Comparison of ENCODE assay signal across 19 cellular contexts in genomic region chr20:63771046-63771707, GRCh38.
"Had no signal": no experiment of that assay in that cellular context is flagged by ENCODE, and none has a peak within 500 bp of the region (broad histone marks: within the 10 kb centered on the region; RNA-seq: fewer than 3 reads in every experiment).

No MANE protein-coding gene starts in this region.

- H3K9me3 Mint-ChIP-seq: memory B cell; nephron progenitor cell; stimulated activated effector memory CD8-positive, alpha-beta T cell treated with anti-CD3 and anti-CD28 coated beads, Interleukin-12 subunit alpha, Interleukin-12 subunit beta, amount 100 ng/mL, for 72 hours; stimulated activated naive CD8-positive, alpha-beta T cell treated with anti-CD3 and anti-CD28 coated beads, Interleukin-15, Interleukin-2, amounts not matched to agents 100 ng/mL and 50 ng/mL, for 24 hours had no signal

- FAIRE-seq: endometrium had no signal

- H3K27me3 Mint-ChIP-seq: stimulated activated naive CD8-positive, alpha-beta T cell treated with anti-CD3 and anti-CD28 coated beads, Interleukin-15, Interleukin-2, amounts not matched to agents 100 ng/mL and 50 ng/mL, for 24 hours had no signal

- H3K4me2 ChIP-seq: smooth muscle cell had no signal

- ATAC-seq: esophagus mucosa; gastrocnemius medialis; stimulated activated effector memory CD8-positive, alpha-beta T cell treated with anti-CD3 and anti-CD28 coated beads, Interleukin-12 subunit alpha, Interleukin-12 subunit beta, amount 100 ng/mL, for 72 hours had no signal

- DNase-seq: effector memory CD4-positive, alpha-beta T cell; gastrocnemius medialis; islet precursor cell; left ventricle myocardium inferior; lower lobe of right lung; midbrain; nephron progenitor cell; stimulated activated CD4-positive, alpha-beta T cell treated with anti-CD3 and anti-CD28 coated beads, Interleukin-4, amount 100 ng/mL, for 1 hour; stimulated activated CD8-positive, alpha-beta memory T cell treated with anti-CD3 and anti-CD28 coated beads, Interleukin-4, amount 100 ng/mL, for 48 hours had no signal

- H3K27ac ChIP-seq: gastrocnemius medialis, left ventricle myocardium inferior, lower lobe of right lung, neutrophil, ovary, right atrium auricular region, tibial nerve had no signal

- H3K9me3 ChIP-seq: gastrocnemius medialis, left ventricle myocardium inferior, lower lobe of right lung, neutrophil, ovary, right atrium auricular region, tibial nerve had no signal

- H3K27ac Mint-ChIP-seq: memory B cell; nephron progenitor cell; stimulated activated effector memory CD8-positive, alpha-beta T cell treated with anti-CD3 and anti-CD28 coated beads, Interleukin-12 subunit alpha, Interleukin-12 subunit beta, amount 100 ng/mL, for 72 hours; stimulated activated naive CD8-positive, alpha-beta T cell treated with anti-CD3 and anti-CD28 coated beads, Interleukin-15, Interleukin-2, amounts not matched to agents 100 ng/mL and 50 ng/mL, for 24 hours had no signal

- H3K4me3 ChIP-seq: gastrocnemius medialis, left ventricle myocardium inferior, lower lobe of right lung, ovary, right atrium auricular region, smooth muscle cell, tibial nerve had no signal

- H3K27me3 ChIP-seq: gastrocnemius medialis, ovary, right atrium auricular region, tibial nerve had no signal

- H3K4me1 Mint-ChIP-seq: stimulated activated effector memory CD8-positive, alpha-beta T cell treated with anti-CD3 and anti-CD28 coated beads, Interleukin-12 subunit alpha, Interleukin-12 subunit beta, amount 100 ng/mL, for 72 hours had no signal

- H3K36me3 ChIP-seq: gastrocnemius medialis, neutrophil, ovary had no signal

- H3K4me3 Mint-ChIP-seq: memory B cell; nephron progenitor cell; stimulated activated effector memory CD8-positive, alpha-beta T cell treated with anti-CD3 and anti-CD28 coated beads, Interleukin-12 subunit alpha, Interleukin-12 subunit beta, amount 100 ng/mL, for 72 hours; stimulated activated naive CD8-positive, alpha-beta T cell treated with anti-CD3 and anti-CD28 coated beads, Interleukin-15, Interleukin-2, amounts not matched to agents 100 ng/mL and 50 ng/mL, for 24 hours had no signal

- H3K36me3 Mint-ChIP-seq: memory B cell; stimulated activated effector memory CD8-positive, alpha-beta T cell treated with anti-CD3 and anti-CD28 coated beads, Interleukin-12 subunit alpha, Interleukin-12 subunit beta, amount 100 ng/mL, for 72 hours had no signal
